Comparison of ENCODE assay signal across 12 cellular contexts in genomic region chr1:212459656-212460055, GRCh38.
"Had no signal": no experiment of that assay in that cellular context is flagged by ENCODE, and none has a peak within 500 bp of the region (broad histone marks: within the 10 kb centered on the region; RNA-seq: fewer than 3 reads in every experiment).

No MANE protein-coding gene starts in this region.

- H3K27me3 ChIP-seq: ascending aorta, breast epithelium, tibial artery, uterus had no signal

- DNase-seq: activated CD4-positive, alpha-beta T cell treated with anti-CD3 and anti-CD28 coated beads, Interleukin-2, amount 50 U/mL, for 1 hour; activated CD8-positive, alpha-beta memory T cell treated with anti-CD3 and anti-CD28 coated beads for 24 hours; activated naive CD8-positive, alpha-beta T cell treated with anti-CD3 and anti-CD28 coated beads for 36 hours; erythroblast; kidney glomerular epithelial cell; mesendoderm; stimulated activated CD4-positive, alpha-beta T cell treated with anti-CD3 and anti-CD28 coated beads, Interleukin-2, amount 100 ng/mL, for 24 hours; T-helper 9 cell; tibial artery; uterus had no signal

- H3K27ac ChIP-seq: ascending aorta, tibial artery, uterus had no signal
